14 cellular contexts compared by ENCODE assay signal in genomic region chr14:61712137-61712536, GRCh38. TPM values are rescaled to one million over a fixed set of nuclear protein-coding genes. Genes with fewer than 3 reads are reported as not detected.
DNase-seq lines count a peak whose midpoint lies in the region; ATAC-seq and TF ChIP-seq lines count a peak whose summit lies in the region.
"Had no signal": no experiment of that assay in that cellular context is flagged by ENCODE, and none has a peak within 500 bp of the region (broad histone marks: within the 10 kb centered on the region; RNA-seq: fewer than 3 reads in every experiment).

No MANE protein-coding gene starts in this region.

- H3K4me3 ChIP-seq in CD4-positive, CD25-positive, alpha-beta regulatory T cell (ENCODE audit: low read depth, low read length): no peak overlapping the region
- H3K4me3 ChIP-seq in GM23338: no peak overlapping the region
- H3K4me3 ChIP-seq in naive thymus-derived CD4-positive, alpha-beta T cell (ENCODE audit: low read length): no peak overlapping the region
- H3K4me3 ChIP-seq: breast epithelium had no signal

- no peaks in the 10 kb centered on the region for H3F3A ChIP-seq in GM23338 (replicated peaks; ENCODE audit: low read depth)

- H3K9me2 ChIP-seq in GM23338 (ENCODE audit: insufficient read depth): no peaks in the 10 kb centered on the region

- no peaks in the 10 kb centered on the region for H3K9me3 ChIP-seq in CD4-positive, CD25-positive, alpha-beta regulatory T cell (ENCODE audit: control insufficient read depth in 2 of 2, low read length in 2 of 2)
- H3K9me3 ChIP-seq in naive thymus-derived CD4-positive, alpha-beta T cell (ENCODE audit: control insufficient read depth in 2 of 3, low read length in 3 of 3): no peaks in the 10 kb centered on the region
- H3K9me3 ChIP-seq: breast epithelium had no signal

- intact Hi-C loops in naive thymus-derived CD4-positive, alpha-beta T cell (cut with micrococcal nuclease): loop anchor here in 1 of 2 donors (1.0 kb wide), 1 partner anchor 17 kb away; the partner anchor contains the start of gene HIF1A

- H3K36me3 ChIP-seq in CD4-positive, CD25-positive, alpha-beta regulatory T cell (ENCODE audit: control insufficient read depth, insufficient read depth, low read length): no peaks in the 10 kb centered on the region
- no peaks in the 10 kb centered on the region for H3K36me3 ChIP-seq in GM23338 (ENCODE audit: insufficient read depth)
- no peaks in the 10 kb centered on the region for H3K36me3 ChIP-seq in naive thymus-derived CD4-positive, alpha-beta T cell (ENCODE audit: control insufficient read depth in 2 of 3, insufficient read depth in 3 of 3, low read length in 3 of 3)
- H3K36me3 ChIP-seq: breast epithelium had no signal

- H2AFZ ChIP-seq in GM23338: no peak overlapping the region

- H3K4me1 Mint-ChIP-seq in CD4-positive, CD25-positive, alpha-beta regulatory T cell: peaks cover 31 to 84% (median 58%) of the 10 kb centered on the region in 4 donors
- peaks cover 51% of the 10 kb centered on the region for H3K4me1 Mint-ChIP-seq in GM23338
- peaks cover 74% of the 10 kb centered on the region for H3K4me1 Mint-ChIP-seq in activated naive CD8-positive, alpha-beta T cell treated with anti-CD3 and anti-CD28 coated beads for 36 hours
- peaks cover 47 to 93% (median 80%) of the 10 kb centered on the region in 7 donors for H3K4me1 Mint-ChIP-seq in naive thymus-derived CD4-positive, alpha-beta T cell

- H3K27ac ChIP-seq in CD4-positive, CD25-positive, alpha-beta regulatory T cell (ENCODE audit: insufficient read depth, low read length, poor library complexity, severe bottlenecking): no peak overlapping the region
- no peak overlapping the region; the same call in 1 of the 2 replicates for H3K27ac ChIP-seq in GM23338 (ENCODE audit: low read depth)
- peak overlapping the region; percentile 17 for H3K27ac ChIP-seq in naive thymus-derived CD4-positive, alpha-beta T cell (ENCODE audit: low read depth, low read length)
- H3K27ac ChIP-seq: breast epithelium, epithelial cell of prostate had no signal

- H3K27ac Mint-ChIP-seq in CD4-positive, CD25-positive, alpha-beta regulatory T cell: peak overlapping the region in 2 of 3 donors; percentile 27 to 88
- peak overlapping the region; percentile 39 for H3K27ac Mint-ChIP-seq in GM23338
- peak overlapping the region; percentile 26 for H3K27ac Mint-ChIP-seq in activated naive CD8-positive, alpha-beta T cell treated with anti-CD3 and anti-CD28 coated beads for 36 hours
- peak overlapping the region; percentile 7 to 80 (median 57) for H3K27ac Mint-ChIP-seq in naive thymus-derived CD4-positive, alpha-beta T cell

- peak overlapping the region in 2 of 4 donors; percentile 1 to 4 for H3K4me3 Mint-ChIP-seq in CD4-positive, CD25-positive, alpha-beta regulatory T cell
- H3K4me3 Mint-ChIP-seq in GM23338: peak overlapping the region; percentile 7; the same call in 1 of the 3 replicates
- H3K4me3 Mint-ChIP-seq in activated naive CD8-positive, alpha-beta T cell treated with anti-CD3 and anti-CD28 coated beads for 36 hours: peak overlapping the region; percentile 0
- H3K4me3 Mint-ChIP-seq in naive thymus-derived CD4-positive, alpha-beta T cell: peak overlapping the region in 9 of 10 donors; percentile 5 to 68 (median 53)

- CTCF ChIA-PET in naive thymus-derived CD4-positive, alpha-beta T cell (lab: Charles Lee): interaction anchor here (0.8 kb wide), 1 partner anchor 9 kb away, joined by 3 read pairs; no protein-coding TSS in a partner anchor

- H3K27me3 Mint-ChIP-seq in CD4-positive, CD25-positive, alpha-beta regulatory T cell: no peaks in the 10 kb centered on the region
- H3K27me3 Mint-ChIP-seq in GM23338 (ENCODE audit: insufficient read depth, low read depth, poor library complexity): peaks cover 6% of the 10 kb centered on the region
- no peaks in the 10 kb centered on the region for H3K27me3 Mint-ChIP-seq in activated naive CD8-positive, alpha-beta T cell treated with anti-CD3 and anti-CD28 coated beads for 36 hours
- H3K27me3 Mint-ChIP-seq in naive thymus-derived CD4-positive, alpha-beta T cell: no peaks in the 10 kb centered on the region

- H3K79me2 ChIP-seq in GM23338 (replicated peaks; ENCODE audit: insufficient read depth): peaks cover 100% of the 10 kb centered on the region

- POLR2A ChIA-PET in naive thymus-derived CD4-positive, alpha-beta T cell (lab: Charles Lee): interaction anchor here (2.0 kb wide), 1 partner anchor 16 kb away, joined by 9 read pairs; the partner anchor contains the start of gene HIF1A

- H3K36me3 Mint-ChIP-seq in CD4-positive, CD25-positive, alpha-beta regulatory T cell: no peaks in the 10 kb centered on the region
- H3K36me3 Mint-ChIP-seq in GM23338 (ENCODE audit: low read depth): 0 out of 3 replicates have a peak, but pooled peaks cover under 1% of the 10 kb centered on the region
- H3K36me3 Mint-ChIP-seq in activated naive CD8-positive, alpha-beta T cell treated with anti-CD3 and anti-CD28 coated beads for 36 hours: peaks cover 28% of the 10 kb centered on the region
- peaks cover 0 to 10% (median 0%) of the 10 kb centered on the region in 5 donors for H3K36me3 Mint-ChIP-seq in naive thymus-derived CD4-positive, alpha-beta T cell

- peaks cover 0 to 2% (median 0%) of the 10 kb centered on the region in 7 donors for H3K9me3 Mint-ChIP-seq in CD4-positive, CD25-positive, alpha-beta regulatory T cell
- H3K9me3 Mint-ChIP-seq in GM23338: no peaks in the 10 kb centered on the region
- no peaks in the 10 kb centered on the region for H3K9me3 Mint-ChIP-seq in activated naive CD8-positive, alpha-beta T cell treated with anti-CD3 and anti-CD28 coated beads for 36 hours
- peaks cover 0 to 2% (median 0%) of the 10 kb centered on the region in 11 donors for H3K9me3 Mint-ChIP-seq in naive thymus-derived CD4-positive, alpha-beta T cell

- DNase-seq in CD4-positive, CD25-positive, alpha-beta regulatory T cell: no peak
- no peak for DNase-seq in GM23338 (ENCODE audit: low spot score)
- DNase-seq in activated naive CD8-positive, alpha-beta T cell treated with anti-CD3 and anti-CD28 coated beads for 36 hours: no peak
- no peak for DNase-seq in naive thymus-derived CD4-positive, alpha-beta T cell
- DNase-seq in hippocampal formation (lab: John Stamatoyannopoulos, UW): no peak
- no peak for DNase-seq in NCI-H446 treated with DMSO at 0.1 percent for 48 hours (lab: John Stamatoyannopoulos, UW)
- no peak for DNase-seq in cortex of kidney (lab: John Stamatoyannopoulos, UW)
- DNase-seq: GOT3, NCI-H226, substantia nigra, T-helper 9 cell had no signal

- ATAC-seq in CD4-positive, CD25-positive, alpha-beta regulatory T cell (ENCODE audit: low read depth in 2 of 2): no peak
- no peak; the same call in 1 of the 3 replicates for ATAC-seq in GM23338
- ATAC-seq in naive thymus-derived CD4-positive, alpha-beta T cell: no peak
- ATAC-seq: Panc1 had no signal

- peaks cover 76% of the 10 kb centered on the region for H4K20me1 ChIP-seq in GM23338 (replicated peaks; ENCODE audit: insufficient read depth)

- H3K4me1 ChIP-seq in CD4-positive, CD25-positive, alpha-beta regulatory T cell (ENCODE audit: control insufficient read depth, insufficient read depth, low read length, poor library complexity, severe bottlenecking): peaks cover 33% of the 10 kb centered on the region
- peaks cover 56% of the 10 kb centered on the region for H3K4me1 ChIP-seq in GM23338 (ENCODE audit: insufficient read depth)
- peaks cover 25 to 52% of the 10 kb centered on the region in 2 donors for H3K4me1 ChIP-seq in naive thymus-derived CD4-positive, alpha-beta T cell (ENCODE audit: control insufficient read depth in 2 of 2, insufficient read depth in 2 of 2, low read length in 2 of 2)

- TF ChIP-seq CTCF in GM23338 (conservative IDR thresholded peaks at IDR 0.05; ENCODE audit: low read depth in 2 of 2): no peak

- peak overlapping the region; percentile 35 for H3K4me2 ChIP-seq in GM23338

- no peaks in the 10 kb centered on the region for H3K27me3 ChIP-seq in CD4-positive, CD25-positive, alpha-beta regulatory T cell (ENCODE audit: control insufficient read depth, insufficient read depth, low read length)
- H3K27me3 ChIP-seq in GM23338 (ENCODE audit: insufficient read depth): no peaks in the 10 kb centered on the region
- H3K27me3 ChIP-seq in naive thymus-derived CD4-positive, alpha-beta T cell (ENCODE audit: control insufficient read depth in 2 of 2, insufficient read depth in 2 of 2, low read length in 2 of 2): no peaks in the 10 kb centered on the region
- H3K27me3 ChIP-seq: breast epithelium had no signal

TF ChIP-seq in GM23338, 12 proteins besides CTCF, POLR2A, EP300 and RAD21:
- TF ChIP-seq CREB1 (CRISPR knock-in tag; IDR thresholded peaks at IDR 0.05; ENCODE audit: low read depth) (no peak), NANOG (IDR thresholded peaks at IDR 0.05; ENCODE audit: borderline replicate concordance) (no peak), JUNB (IDR thresholded peaks at IDR 0.05; ENCODE audit: unreplicated experiment) (no peak), POLR2AphosphoS5 (IDR thresholded peaks at IDR 0.05; ENCODE audit: low read depth) (no peak), EZH2 (IDR thresholded peaks at IDR 0.05; ENCODE audit: low read depth, unreplicated experiment) (no peak)

RNA-seq across cellular contexts. Expression of gene HIF1A, which starts 16.8 kb away (rescaled TPM):
- 123 TPM for total RNA-seq in CD4-positive, CD25-positive, alpha-beta regulatory T cell
- 10 to 100 TPM; 48.2 to 62.3 (median 57.5) TPM for polyA plus RNA-seq in CD4-positive, CD25-positive, alpha-beta regulatory T cell
- total RNA-seq in GM23338 (2014; rRNA removed; shearing (Covaris generic)): 242 and 253 TPM in 2 replicates
- polyA plus RNA-seq in GM23338 (2016; fragmentation: Nextera tagmentation; extraction: Ambion mirVana): 109 and 113 TPM in 2 replicates
- total RNA-seq in activated naive CD8-positive, alpha-beta T cell treated with anti-CD3 and anti-CD28 coated beads for 36 hours: 100 to 1,000 TPM; 157 to 158 TPM
- total RNA-seq in naive thymus-derived CD4-positive, alpha-beta T cell: 100 to 1,000 TPM in 4 of 5 experiments, 10 to 100 TPM in 1; 88.8 to 358 (median 143) TPM
- 10 to 100 TPM; 75.1 to 98.4 TPM for polyA plus RNA-seq in naive thymus-derived CD4-positive, alpha-beta T cell

RNA-seq across cellular contexts. Expression of gene SNAPC1, which starts 50.1 kb away (rescaled TPM):
- total RNA-seq in CD4-positive, CD25-positive, alpha-beta regulatory T cell: 3.9 TPM
- 1 to 10 TPM; 3.9 to 4.7 (median 4.2) TPM for polyA plus RNA-seq in CD4-positive, CD25-positive, alpha-beta regulatory T cell
- 14.8 and 19.5 TPM in 2 replicates for total RNA-seq in GM23338 (2014; rRNA removed; shearing (Covaris generic))
- 28.8 and 33.4 TPM in 2 replicates for polyA plus RNA-seq in GM23338 (2016; fragmentation: Nextera tagmentation; extraction: Ambion mirVana)
- total RNA-seq in activated naive CD8-positive, alpha-beta T cell treated with anti-CD3 and anti-CD28 coated beads for 36 hours: 10 to 100 TPM in 1 of 2 experiments, 1 to 10 TPM in 1; 9.2 to 10.2 TPM
- 1 to 10 TPM; 3.5 to 8.7 (median 5.1) TPM for total RNA-seq in naive thymus-derived CD4-positive, alpha-beta T cell
- polyA plus RNA-seq in naive thymus-derived CD4-positive, alpha-beta T cell: 1 to 10 TPM; 6.3 to 6.5 TPM
